Comparison of ENCODE assay signal across 11 cellular contexts in genomic region chr5:63959177-63959982, GRCh38. TPM values are rescaled to one million over a fixed set of nuclear protein-coding genes. Genes with fewer than 3 reads are reported as not detected.
DNase-seq lines count a peak whose midpoint lies in the region; ATAC-seq and TF ChIP-seq lines count a peak whose summit lies in the region.
"Had no signal": no experiment of that assay in that cellular context is flagged by ENCODE, and none has a peak within 500 bp of the region (broad histone marks: within the 10 kb centered on the region; RNA-seq: fewer than 3 reads in every experiment).

No MANE protein-coding gene starts in this region.

- peak overlapping the region; percentile 10 for H3K4me3 ChIP-seq in endocrine pancreas (ENCODE audit: control insufficient read depth, insufficient read depth, low read length)

- H3K4me1 Mint-ChIP-seq in mesothelial cell of epicardium = peaks cover 16% of the 10 kb centered on the region
- H3K4me1 Mint-ChIP-seq in activated T-helper 2 cell treated with anti-CD3 and anti-CD28 coated beads, Interferon-gamma antibody, Interleukin-2, Interleukin-4, amounts not matched to agents 10 μg/mL and 5 μg/mL and 100 μg/mL, durations not matched to agents 14 hours and 24 hours and 36 hours (ENCODE audit: low read depth) = no peaks in the 10 kb centered on the region
- H3K4me1 Mint-ChIP-seq: CD4-positive, CD25-positive, alpha-beta regulatory T cell had no signal

- H3K36me3 Mint-ChIP-seq in mesothelial cell of epicardium = no peaks in the 10 kb centered on the region
- no peaks in the 10 kb centered on the region for H3K36me3 Mint-ChIP-seq in activated T-helper 2 cell treated with anti-CD3 and anti-CD28 coated beads, Interferon-gamma antibody, Interleukin-2, Interleukin-4, amounts not matched to agents 10 μg/mL and 5 μg/mL and 100 μg/mL, durations not matched to agents 14 hours and 24 hours and 36 hours (ENCODE audit: low read depth)
- H3K36me3 Mint-ChIP-seq: CD4-positive, CD25-positive, alpha-beta regulatory T cell had no signal

- no peak overlapping the region for H3K9ac ChIP-seq in endocrine pancreas (ENCODE audit: control insufficient read depth, insufficient read depth, low read length)

- no peak for TF ChIP-seq CTCF in mesothelial cell of epicardium (IDR thresholded peaks at IDR 0.05; ENCODE audit: unreplicated experiment)

- no peaks in the 10 kb centered on the region for H3K36me3 ChIP-seq in endocrine pancreas (ENCODE audit: control insufficient read depth, insufficient read depth, low read length)

- peak; percentile 95 for DNase-seq in DMS53 (lab: John Stamatoyannopoulos, UW)
- DNase-seq in NCI-H446 (lab: John Stamatoyannopoulos, UW) = peak; percentile 34 to 80
- peak in 1 of 2 experiments; percentile 75 for DNase-seq in mesothelial cell of epicardium (ENCODE audit: low spot score in 2 of 2, unreplicated experiment in 2 of 2)
- DNase-seq in dedifferentiated amniotic fluid mesenchymal stem cell (ENCODE audit: extremely low spot score) = no peak
- DNase-seq in activated T-helper 2 cell treated with anti-CD3 and anti-CD28 coated beads, Interferon-gamma antibody, Interleukin-2, Interleukin-4, amounts not matched to agents 10 μg/mL and 5 μg/mL and 100 μg/mL, durations not matched to agents 14 hours and 24 hours and 36 hours (ENCODE audit: low spot score) = no peak
- no peak for DNase-seq in stimulated activated CD8-positive, alpha-beta memory T cell treated with anti-CD3 and anti-CD28 coated beads, Interleukin-4, amount 100 ng/mL, for 48 hours
- DNase-seq: activated CD4-positive, alpha-beta T cell treated with anti-CD3 and anti-CD28 coated beads for 1 hour; CD4-positive, CD25-positive, alpha-beta regulatory T cell had no signal

- no peak overlapping the region for H3K27ac Mint-ChIP-seq in mesothelial cell of epicardium
- no peak overlapping the region for H3K27ac Mint-ChIP-seq in activated T-helper 2 cell treated with anti-CD3 and anti-CD28 coated beads, Interferon-gamma antibody, Interleukin-2, Interleukin-4, amounts not matched to agents 10 μg/mL and 5 μg/mL and 100 μg/mL, durations not matched to agents 14 hours and 24 hours and 36 hours

- H3K27me3 ChIP-seq in endocrine pancreas (ENCODE audit: control insufficient read depth, insufficient read depth, low read length) = peaks cover 17% of the 10 kb centered on the region

- peaks cover 5% of the 10 kb centered on the region for H3K4me1 ChIP-seq in endocrine pancreas (ENCODE audit: control insufficient read depth, insufficient read depth, low read length)

- ATAC-seq in HG02938 (IDR thresholded peaks at IDR 0.05; ENCODE audit: unreplicated experiment) = no peak

- peak overlapping the region; percentile 59 for H3K4me3 Mint-ChIP-seq in mesothelial cell of epicardium
- H3K4me3 Mint-ChIP-seq in activated T-helper 2 cell treated with anti-CD3 and anti-CD28 coated beads, Interferon-gamma antibody, Interleukin-2, Interleukin-4, amounts not matched to agents 10 μg/mL and 5 μg/mL and 100 μg/mL, durations not matched to agents 14 hours and 24 hours and 36 hours (ENCODE audit: low read depth) = no peak overlapping the region
- H3K4me3 Mint-ChIP-seq: CD4-positive, CD25-positive, alpha-beta regulatory T cell had no signal

- peaks cover 93% of the 10 kb centered on the region for H3K27me3 Mint-ChIP-seq in mesothelial cell of epicardium (ENCODE audit: low read depth)
- peaks cover 12% of the 10 kb centered on the region for H3K27me3 Mint-ChIP-seq in activated T-helper 2 cell treated with anti-CD3 and anti-CD28 coated beads, Interferon-gamma antibody, Interleukin-2, Interleukin-4, amounts not matched to agents 10 μg/mL and 5 μg/mL and 100 μg/mL, durations not matched to agents 14 hours and 24 hours and 36 hours (ENCODE audit: low read depth)

- H3K9me3 Mint-ChIP-seq in mesothelial cell of epicardium = no peaks in the 10 kb centered on the region
- H3K9me3 Mint-ChIP-seq in activated T-helper 2 cell treated with anti-CD3 and anti-CD28 coated beads, Interferon-gamma antibody, Interleukin-2, Interleukin-4, amounts not matched to agents 10 μg/mL and 5 μg/mL and 100 μg/mL, durations not matched to agents 14 hours and 24 hours and 36 hours = peaks cover 12% of the 10 kb centered on the region

- H3K9me3 ChIP-seq in endocrine pancreas (ENCODE audit: control insufficient read depth, low read length) = no peaks in the 10 kb centered on the region

- intact Hi-C loops in activated T-helper 2 cell treated with anti-CD3 and anti-CD28 coated beads, Interferon-gamma antibody, Interleukin-2, Interleukin-4, amounts not matched to agents 10 μg/mL and 5 μg/mL and 100 μg/mL, durations not matched to agents 14 hours and 24 hours and 36 hours (cut with micrococcal nuclease) = no loop called here

RNA-seq across cellular contexts. Expression of gene HTR1A, which starts 2.9 kb away (rescaled TPM):
- 0.13 TPM in 1 of 3 replicates, not detected in the others for total RNA-seq in mesothelial cell of epicardium
- total RNA-seq in activated T-helper 2 cell treated with anti-CD3 and anti-CD28 coated beads, Interferon-gamma antibody, Interleukin-2, Interleukin-4, amounts not matched to agents 10 μg/mL and 5 μg/mL and 100 μg/mL, durations not matched to agents 14 hours and 24 hours and 36 hours = not detected in 2 replicates
- total RNA-seq: CD4-positive, CD25-positive, alpha-beta regulatory T cell; pulmonary artery endothelial cell had no signal

Comparison
In these comparisons a context has a peak if more than half of its experiments do, and no peak if none do; other contexts are left out.
1. DNase-seq: peak in DMS53 (single experiment) and NCI-H446 (2 of 2); none in dedifferentiated amniotic fluid mesenchymal stem cell (single experiment), activated T-helper 2 cell treated with anti-CD3 and anti-CD28 coated beads, Interferon-gamma antibody, Interleukin-2, Interleukin-4, amounts not matched to agents 10 μg/mL and 5 μg/mL and 100 μg/mL, durations not matched to agents 14 hours and 24 hours and 36 hours (single experiment) and stimulated activated CD8-positive, alpha-beta memory T cell treated with anti-CD3 and anti-CD28 coated beads, Interleukin-4, amount 100 ng/mL, for 48 hours (single experiment).